11 cellular contexts compared by ENCODE assay signal in genomic region chr11:44427432-44427831, GRCh38.
DNase-seq lines count a peak whose midpoint lies in the region; ATAC-seq and TF ChIP-seq lines count a peak whose summit lies in the region.
"Had no signal": no experiment of that assay in that cellular context is flagged by ENCODE, and none has a peak within 500 bp of the region (broad histone marks: within the 10 kb centered on the region; RNA-seq: fewer than 3 reads in every experiment).

No MANE protein-coding gene starts in this region.

- BruUV-seq in Calu3 (replicated peaks; lab: Mats Ljungman, UMichigan) = no TSS peak

- H3K36me3 Mint-ChIP-seq in Calu3 (ENCODE audit: insufficient read depth, unreplicated experiment) = no peaks in the 10 kb centered on the region
- H3K36me3 Mint-ChIP-seq: naive B cell had no signal

- no peak overlapping the region for H3K4me3 ChIP-seq in AG04450 (ENCODE audit: low read depth, low read length)
- H3K4me3 ChIP-seq in epithelial cell of proximal tubule (ENCODE audit: low read depth, low read length) = no peak overlapping the region

- POLR2A ChIA-PET in AG04450 (lab: Yijun Ruan, JAX) = no interaction called here

- H3K27ac Mint-ChIP-seq in Calu3 (ENCODE audit: unreplicated experiment) = no peak overlapping the region
- H3K27ac Mint-ChIP-seq: activated naive CD4-positive, alpha-beta T cell treated with anti-CD3 and anti-CD28 coated beads, Interleukin-2, amount 50 U/mL, for 24 hours; naive B cell had no signal

- H3K4me1 Mint-ChIP-seq in Calu3 (ENCODE audit: low read depth, unreplicated experiment) = no peaks in the 10 kb centered on the region
- H3K4me1 Mint-ChIP-seq: activated naive CD4-positive, alpha-beta T cell treated with anti-CD3 and anti-CD28 coated beads, Interleukin-2, amount 50 U/mL, for 24 hours; naive B cell had no signal

- no peak overlapping the region for H3K4me3 Mint-ChIP-seq in Calu3 (ENCODE audit: low read depth, unreplicated experiment)
- H3K4me3 Mint-ChIP-seq: activated naive CD4-positive, alpha-beta T cell treated with anti-CD3 and anti-CD28 coated beads, Interleukin-2, amount 50 U/mL, for 24 hours; naive B cell had no signal

- peaks cover 86% of the 10 kb centered on the region for H3K27me3 Mint-ChIP-seq in Calu3 (ENCODE audit: unreplicated experiment)

- CTCF ChIA-PET in AG04450 (lab: Charles Lee) (interaction anchor here (1.1 kb wide), 1 partner anchor 294 kb away, joined by 4 read pairs; no protein-coding TSS in a partner anchor), Calu3 (lab: Charles Lee) (no interaction called here)

- no peaks in the 10 kb centered on the region for H3K9me3 ChIP-seq in AG04450 (ENCODE audit: control insufficient read depth, insufficient read depth, low read length)

- ATAC-seq in HG02610 (IDR thresholded peaks at IDR 0.05; ENCODE audit: unreplicated experiment) (no peak), HG03460 (IDR thresholded peaks at IDR 0.05; ENCODE audit: unreplicated experiment) (no peak)

- H3K27ac ChIP-seq in AG04450 (ENCODE audit: low read depth, low read length) = no peak overlapping the region

- intact Hi-C loops in Calu3 (cut with micrococcal nuclease; ENCODE audit: unreplicated experiment) = no loop called here

- H3K9me3 Mint-ChIP-seq in Calu3 (ENCODE audit: low read depth, unreplicated experiment) = no peaks in the 10 kb centered on the region
- H3K9me3 Mint-ChIP-seq: activated naive CD4-positive, alpha-beta T cell treated with anti-CD3 and anti-CD28 coated beads, Interleukin-2, amount 50 U/mL, for 24 hours had no signal

- DNase-seq in AG04450 (ENCODE audit: low read depth, low spot score) = no peak
- DNase-seq in Calu3 = peak; percentile 28
- DNase-seq in NCI-H69 (lab: John Stamatoyannopoulos, UW) = peak; percentile 44
- no peak for DNase-seq in epithelial cell of proximal tubule (ENCODE audit: low read depth)
- DNase-seq in stimulated activated naive CD4-positive, alpha-beta T cell treated with Interleukin-2 at 50 U/mL for 16 hours (lab: John Stamatoyannopoulos, UW) = no peak
- no peak for DNase-seq in A172 (ENCODE audit: low spot score)
- DNase-seq: naive B cell, SHP77 treated with DMSO at 0.1 percent for 48 hours had no signal

- H3K27me3 ChIP-seq in AG04450 (ENCODE audit: control insufficient read depth, insufficient read depth, low read length) = peaks cover 5% of the 10 kb centered on the region

- TF ChIP-seq CTCF in AG04450 (IDR thresholded peaks at IDR 0.05; ENCODE audit: low read depth, low read length) (peak; percentile 20; the same call in 1 of the 2 replicates), Calu3 (IDR thresholded peaks at IDR 0.05; ENCODE audit: unreplicated experiment) (peak; percentile 44), epithelial cell of proximal tubule (conservative IDR thresholded peaks at IDR 0.05; ENCODE audit: low read depth, low read length) (peak; percentile 48)

Comparison
In these comparisons a context has a peak if more than half of its experiments do, and no peak if none do; other contexts are left out.
1. DNase-seq: peak in Calu3 (single experiment) and NCI-H69 (single experiment); none in AG04450 (single experiment), epithelial cell of proximal tubule (single experiment), stimulated activated naive CD4-positive, alpha-beta T cell treated with Interleukin-2 at 50 U/mL for 16 hours (single experiment) and A172 (single experiment).
2. Peak in every context shown above with its lines, with median percentiles within 50 percentile points of each other: CTCF ChIP-seq.